ENCODE assay signal across 20 cellular contexts in genomic region chr7:143973870-143974446, GRCh38. TPM values are rescaled to one million over a fixed set of nuclear protein-coding genes. Genes with fewer than 3 reads are reported as not detected.
A peak's percentile ranks its signal among the peaks of the same experiment; 100 is the strongest.
DNase-seq lines count a peak whose midpoint lies in the region; ATAC-seq and TF ChIP-seq lines count a peak whose summit lies in the region.
"Had no signal": no experiment of that assay in that cellular context is flagged by ENCODE, and none has a peak within 500 bp of the region (broad histone marks: within the 10 kb centered on the region; RNA-seq: fewer than 3 reads in every experiment).

No MANE protein-coding gene starts in this region.

- peak overlapping the region; percentile 42 for H2AFZ ChIP-seq in osteoblast (ENCODE audit: low read length)

- TF ChIP-seq CTCF in Caco-2 (IDR thresholded peaks at IDR 0.05; ENCODE audit: insufficient read depth in 1 of 2, low read depth in 1 of 2, low read length in 1 of 2, severe bottlenecking in 1 of 2, unreplicated experiment in 1 of 2) (no peak), VCaP (conservative IDR thresholded peaks at IDR 0.05) (no peak), osteoblast (IDR thresholded peaks at IDR 0.05; ENCODE audit: extremely low read depth, low read depth, low read length) (no peak), ascending aorta (IDR thresholded peaks at IDR 0.05) (no peak), RWPE1 (conservative IDR thresholded peaks at IDR 0.05; ENCODE audit: low read depth) (no peak)

- peaks cover 36% of the 10 kb centered on the region for H3K9me3 Mint-ChIP-seq in Caco-2 (ENCODE audit: unreplicated experiment)

- H3K4me2 ChIP-seq in osteoblast (ENCODE audit: insufficient read depth, low read length) = no peak overlapping the region

- H3K27ac Mint-ChIP-seq in Caco-2 (ENCODE audit: unreplicated experiment) = peak overlapping the region; percentile 90

- CTCF ChIA-PET in Caco-2 (lab: Charles Lee) = interaction anchor here (1.1 to 1.6 kb wide), 3 partner anchors 39 to 73 kb away, joined by 3 to 7 read pairs (median 7); partner anchors contain the start of gene TCAF1
- CTCF ChIA-PET in RWPE1 (lab: Yijun Ruan, JAX) = no interaction called here

- POLR2A ChIA-PET in Caco-2 (lab: Charles Lee) (interaction anchor here (0.7 to 2.2 kb wide), 3 partner anchors 9 to 73 kb away, joined by 3 to 31 read pairs (median 3); partner anchors contain the start of gene TCAF1), RWPE1 (lab: Yijun Ruan, JAX; ENCODE audit: low non-redundant PET) (no interaction called here)

- H3K36me3 ChIP-seq in Caco-2 (ENCODE audit: control insufficient read depth, insufficient read depth, low read length) (no peaks in the 10 kb centered on the region), osteoblast (ENCODE audit: insufficient read depth, low read length) (no peaks in the 10 kb centered on the region), ascending aorta (no peaks in the 10 kb centered on the region)

- peaks cover 5% of the 10 kb centered on the region for H3K36me3 Mint-ChIP-seq in Caco-2 (ENCODE audit: insufficient read depth, unreplicated experiment)

- no peaks in the 10 kb centered on the region for H4K20me1 ChIP-seq in osteoblast (ENCODE audit: insufficient read depth, low read length)

- peaks cover 47% of the 10 kb centered on the region for H3K4me1 ChIP-seq in Caco-2
- peaks cover 12% of the 10 kb centered on the region for H3K4me1 ChIP-seq in osteoblast (ENCODE audit: insufficient read depth, low read length)
- no peaks in the 10 kb centered on the region for H3K4me1 ChIP-seq in ascending aorta

- H3K27me3 Mint-ChIP-seq in Caco-2 (ENCODE audit: insufficient read depth, unreplicated experiment) = no peaks in the 10 kb centered on the region

- intact Hi-C loops in Caco-2 (cut with micrococcal nuclease; ENCODE audit: unreplicated experiment) (loop anchor here (2.0 kb wide), 1 partner anchor 73 kb away; no protein-coding TSS in a partner anchor), ascending aorta (cut with DNase I) (no loop called here)

- H3K9me3 ChIP-seq in Caco-2 (peaks cover 23% of the 10 kb centered on the region), osteoblast (ENCODE audit: low read depth, low read length) (no peaks in the 10 kb centered on the region), ascending aorta (no peaks in the 10 kb centered on the region)

- BruUV-seq in Caco-2 (replicated peaks; lab: Mats Ljungman, UMichigan) = TSS peak; percentile 96

- H3K4me3 ChIP-seq in Caco-2 (ENCODE audit: low read depth, low read length) (peak overlapping the region; percentile 26), osteoblast (ENCODE audit: insufficient read depth, low read length) (no peak overlapping the region), ascending aorta (no peak overlapping the region)

- peaks cover 33% of the 10 kb centered on the region for H3K4me1 Mint-ChIP-seq in Caco-2 (ENCODE audit: low read depth, unreplicated experiment)

- H3K27me3 ChIP-seq in Caco-2 (replicated peaks; ENCODE audit: control insufficient read depth, insufficient read depth, low read length) (no peaks in the 10 kb centered on the region), osteoblast (ENCODE audit: insufficient read depth, low read length) (no peaks in the 10 kb centered on the region), ascending aorta (no peaks in the 10 kb centered on the region)

- no peak for ATAC-seq in HG03135 (IDR thresholded peaks at IDR 0.05; ENCODE audit: unreplicated experiment)
- ATAC-seq: Panc1 had no signal

- H3K4me3 Mint-ChIP-seq in Caco-2 (ENCODE audit: unreplicated experiment) = peak overlapping the region; percentile 63

- H3K79me2 ChIP-seq in osteoblast (ENCODE audit: insufficient read depth, low read length) = no peaks in the 10 kb centered on the region

- peak in 1 of 2 experiments; percentile 34 for DNase-seq in Caco-2
- DNase-seq in OCI-M2 (lab: John Stamatoyannopoulos, UW; ENCODE audit: unreplicated experiment) = peak; percentile 80
- peak; percentile 18 for DNase-seq in osteoblast (ENCODE audit: insufficient read length, low spot score, missing footprints)
- no peak for DNase-seq in ascending aorta (ENCODE audit: low spot score in 2 of 2)
- DNase-seq in RWPE1 (ENCODE audit: low spot score) = no peak
- no peak for DNase-seq in stimulated activated CD4-positive, alpha-beta T cell treated with anti-CD3 and anti-CD28 coated beads, Interleukin-4, amount 100 ng/mL, for 1 hour
- DNase-seq: ACHN, C1 segment of cervical spinal cord, DMS79, NCI-H1105 treated with DMSO at 0.1 percent for 48 hours, NCI-H1694, NCI-H2081 treated with DMSO at 0.1 percent for 48 hours, NCI-H510A treated with DMSO at 0.1 percent for 48 hours, NCI-H82 had no signal

- H3K27ac ChIP-seq in VCaP = peak overlapping the region; percentile 42
- no peak overlapping the region for H3K27ac ChIP-seq in osteoblast (ENCODE audit: low read depth, low read length)
- no peak overlapping the region for H3K27ac ChIP-seq in ascending aorta
- no peak overlapping the region for H3K27ac ChIP-seq in RWPE1

RNA-seq across cellular contexts. Expression of gene OR2F1, which starts 19.3 kb away (rescaled TPM):
- total RNA-seq in Caco-2 (2022) = 1.6 TPM in 1 of 2 replicates, not detected in the other
- total RNA-seq in osteoblast = 0.72 TPM in 1 of 2 replicates, not detected in the other
- total RNA-seq in ascending aorta = not detected
- total RNA-seq: G401, LHCN-M2, SK-MEL-5 had no signal

RNA-seq across cellular contexts. Expression of gene OR6B1, which starts 26.2 kb away (rescaled TPM):
- total RNA-seq in Caco-2 (2022) (not detected in 2 replicates), osteoblast (not detected in 2 replicates), ascending aorta (not detected)
- total RNA-seq: G401, LHCN-M2, SK-MEL-5 had no signal

RNA-seq across cellular contexts. Expression of gene OR2F2, which starts 38.9 kb away (rescaled TPM):
- total RNA-seq in Caco-2 (2022) = not detected in 2 replicates
- total RNA-seq in osteoblast = not detected in 2 replicates
- total RNA-seq in ascending aorta = not detected
- total RNA-seq: G401, LHCN-M2, SK-MEL-5 had no signal

Comparison
In these comparisons a context has a peak if more than half of its experiments do, and no peak if none do; other contexts are left out.
1. DNase-seq: peak in OCI-M2 (single experiment) and osteoblast (single experiment); none in ascending aorta (0 of 2), RWPE1 (single experiment) and stimulated activated CD4-positive, alpha-beta T cell treated with anti-CD3 and anti-CD28 coated beads, Interleukin-4, amount 100 ng/mL, for 1 hour (single experiment).